12 cellular contexts compared by ENCODE assay signal in the genomic region with DNA sequence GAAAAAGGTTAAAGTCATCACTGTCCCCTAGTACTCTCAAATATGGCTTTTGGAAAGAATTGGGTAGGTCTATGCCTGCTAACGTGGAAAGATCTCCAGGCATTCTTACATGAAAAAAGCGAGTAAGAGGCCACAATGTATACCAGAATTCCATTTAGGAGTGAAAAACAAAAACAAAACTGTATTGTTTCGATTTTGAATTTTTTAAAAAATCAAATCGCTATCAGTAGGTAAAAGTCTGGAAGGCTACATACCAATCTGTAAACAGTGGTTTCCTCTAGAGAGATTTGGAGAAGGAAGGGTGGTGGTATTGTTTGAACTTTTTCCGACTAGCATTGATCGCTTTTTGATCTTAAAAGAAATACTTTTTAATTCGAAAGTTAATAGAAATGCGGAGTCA. TPM values are rescaled to one million over a fixed set of nuclear protein-coding genes. Genes with fewer than 3 reads are reported as not detected.
DNase-seq lines count a peak whose midpoint lies in the region; ATAC-seq, FAIRE-seq and TF ChIP-seq lines count a peak whose summit lies in the region.
"Had no signal": no experiment of that assay in that cellular context is flagged by ENCODE, and none has a peak within 500 bp of the region (broad histone marks: within the 10 kb centered on the region; RNA-seq: fewer than 3 reads in every experiment).

No MANE protein-coding gene starts in this region.

- H3K4me3 ChIP-seq in astrocyte of the cerebellum (ENCODE audit: low read depth, low read length) (peak overlapping the region; percentile 24), kidney (ENCODE audit: low read length in 2 of 2) (peak overlapping the region; percentile 29 to 36), urinary bladder (ENCODE audit: low read depth, low read length) (peak overlapping the region; percentile 34)

- peak overlapping the region; percentile 42 for H3K4me3 Mint-ChIP-seq in stimulated activated naive CD8-positive, alpha-beta T cell treated with anti-CD3 and anti-CD28 coated beads, Interleukin-15, Interleukin-2, amounts not matched to agents 100 ng/mL and 50 ng/mL, for 24 hours

- H3K36me3 ChIP-seq in kidney (ENCODE audit: control insufficient read depth in 1 of 2, insufficient read depth in 2 of 2, low read length in 2 of 2) (no peaks in the 10 kb centered on the region), urinary bladder (ENCODE audit: insufficient read depth) (no peaks in the 10 kb centered on the region)
- H3K36me3 ChIP-seq: neutrophil had no signal

- DNase-seq in stimulated activated naive CD8-positive, alpha-beta T cell treated with anti-CD3 and anti-CD28 coated beads, Interleukin-15, Interleukin-2, amounts not matched to agents 100 U/mL and 50 U/mL, for 24 hours, result no peak
- no peak for DNase-seq in astrocyte of the cerebellum (ENCODE audit: low read depth)
- DNase-seq in kidney, result no peak
- no peak for DNase-seq in C1 segment of cervical spinal cord (lab: John Stamatoyannopoulos, UW)
- no peak for DNase-seq in COLO829 (ENCODE audit: low spot score)
- DNase-seq: activated CD8-positive, alpha-beta memory T cell treated with anti-CD3 and anti-CD28 coated beads for 24 hours; NCI-H524 treated with DMSO at 0.1 percent for 48 hours had no signal

- no peak for ATAC-seq in stimulated activated naive CD8-positive, alpha-beta T cell treated with anti-CD3 and anti-CD28 coated beads, Interleukin-15, Interleukin-2, amounts not matched to agents 100 U/mL and 50 U/mL, for 24 hours
- ATAC-seq in esophagus mucosa, result no peak

- intact Hi-C loops in kidney (cut with DNase I), result no loop called here

- WGBS in urinary bladder, result 9% methylated on average over 8 of the region's 8 CpGs

- peaks cover 68% of the 10 kb centered on the region for H3K27me3 Mint-ChIP-seq in stimulated activated naive CD8-positive, alpha-beta T cell treated with anti-CD3 and anti-CD28 coated beads, Interleukin-15, Interleukin-2, amounts not matched to agents 100 ng/mL and 50 ng/mL, for 24 hours

- H3K27ac Mint-ChIP-seq in stimulated activated naive CD8-positive, alpha-beta T cell treated with anti-CD3 and anti-CD28 coated beads, Interleukin-15, Interleukin-2, amounts not matched to agents 100 ng/mL and 50 ng/mL, for 24 hours, result no peak overlapping the region

- peaks cover 0 to 5% of the 10 kb centered on the region in 2 donors for H3K4me1 ChIP-seq in kidney (ENCODE audit: control insufficient read depth in 1 of 2, insufficient read depth in 1 of 2, low read depth in 1 of 2, low read length in 2 of 2)
- H3K4me1 ChIP-seq in urinary bladder (ENCODE audit: insufficient read depth), result peaks cover 4% of the 10 kb centered on the region

- no peak overlapping the region for H3K9ac ChIP-seq in kidney (ENCODE audit: low read length in 2 of 2)

- no peaks in the 10 kb centered on the region for H3K9me3 Mint-ChIP-seq in stimulated activated naive CD8-positive, alpha-beta T cell treated with anti-CD3 and anti-CD28 coated beads, Interleukin-15, Interleukin-2, amounts not matched to agents 100 ng/mL and 50 ng/mL, for 24 hours

- H3K36me3 Mint-ChIP-seq in stimulated activated naive CD8-positive, alpha-beta T cell treated with anti-CD3 and anti-CD28 coated beads, Interleukin-15, Interleukin-2, amounts not matched to agents 100 ng/mL and 50 ng/mL, for 24 hours (ENCODE audit: low read depth), result no peaks in the 10 kb centered on the region

- TF ChIP-seq CTCF in astrocyte of the cerebellum (IDR thresholded peaks at IDR 0.05; ENCODE audit: low read depth, low read length, missing control alignments), result no peak
- no peak for TF ChIP-seq CTCF in kidney (IDR thresholded peaks at IDR 0.05; ENCODE audit: borderline replicate concordance, extremely low read depth, insufficient read depth)

- H3K27ac ChIP-seq in kidney (ENCODE audit: low read depth in 2 of 2, low read length in 2 of 2) (no peak overlapping the region), urinary bladder (ENCODE audit: low read depth) (no peak overlapping the region)
- H3K27ac ChIP-seq: neutrophil had no signal

- in situ Hi-C loops in astrocyte of the cerebellum (cut with HindIII; ENCODE audit: low sequenced_read_pairs), result no loop called here

- FAIRE-seq in kidney (lab: Jason Lieb, UNC), result no peak
- FAIRE-seq: endometrium had no signal

- peaks cover 0 to 8% of the 10 kb centered on the region in 2 donors for H3K9me3 ChIP-seq in kidney (ENCODE audit: control insufficient read depth in 1 of 2, low read length in 2 of 2)
- H3K9me3 ChIP-seq: neutrophil had no signal

- peaks cover 5% of the 10 kb centered on the region for H3K4me1 Mint-ChIP-seq in stimulated activated naive CD8-positive, alpha-beta T cell treated with anti-CD3 and anti-CD28 coated beads, Interleukin-15, Interleukin-2, amounts not matched to agents 100 ng/mL and 50 ng/mL, for 24 hours (ENCODE audit: low read depth)

RNA-seq across cellular contexts. Expression of gene RRAGC, which starts 55.9 kb away (rescaled TPM):
- total RNA-seq in kidney (27.3 TPM), urinary bladder (29.2 TPM), esophagus mucosa (32.8 TPM)
- polyA plus RNA-seq in kidney (ENCODE audit: insufficient read depth, low read depth, low replicate concordance) (22.9 TPM), urinary bladder (25.3 TPM)
